In genomic region chr4:79651516-79651915, GRCh38 we compare ENCODE assay signal across 15 cellular contexts.
DNase-seq lines count a peak whose midpoint lies in the region; ATAC-seq and TF ChIP-seq lines count a peak whose summit lies in the region.
"Had no signal": no experiment of that assay in that cellular context is flagged by ENCODE, and none has a peak within 500 bp of the region (broad histone marks: within the 10 kb centered on the region; RNA-seq: fewer than 3 reads in every experiment).

No MANE protein-coding gene starts in this region.

- no peak overlapping the region for H4K91ac ChIP-seq in trophoblast cell (ENCODE audit: low read depth, low read length)

- no peak overlapping the region for H4K8ac ChIP-seq in trophoblast cell (ENCODE audit: low read depth, low read length)

- H3K9ac ChIP-seq in SK-N-MC (ENCODE audit: insufficient read length) (no peak overlapping the region), trophoblast cell (ENCODE audit: low read length) (no peak overlapping the region)
- H3K9ac ChIP-seq: BLaER1, neural progenitor cell had no signal

- DNase-seq in DMS 273 (lab: John Stamatoyannopoulos, UW; ENCODE audit: unreplicated experiment): peak; percentile 44
- no peak for DNase-seq in SK-N-MC (ENCODE audit: low read depth, low spot score)
- peak; percentile 40 for DNase-seq in fibroblast of the aortic adventitia (ENCODE audit: low read depth)
- DNase-seq in trophoblast cell: peak; percentile 2 to 62
- DNase-seq in HAP-1 (ENCODE audit: low spot score in 2 of 2): no peak
- no peak for DNase-seq in dorsolateral prefrontal cortex
- no peak for DNase-seq in DMS79 treated with DMSO at 0.1 percent for 48 hours (lab: John Stamatoyannopoulos, UW)
- DNase-seq: activated B cell treated with CpG ODN at 0.5 μM for 24 hours, activated T-cell treated with anti-CD3 and anti-CD28 coated beads for 4 hours, amygdala, NCI-H1105 treated with DMSO at 0.1 percent for 48 hours had no signal

- in situ Hi-C loops in HAP-1 (cut with MboI; ENCODE audit: low sequenced_read_pairs): no loop called here

- ATAC-seq in HG03521 (IDR thresholded peaks at IDR 0.05; ENCODE audit: unreplicated experiment): no peak

- no peaks in the 10 kb centered on the region for H3K9me3 ChIP-seq in SK-N-MC (ENCODE audit: low read depth, low read length)
- no peaks in the 10 kb centered on the region for H3K9me3 ChIP-seq in trophoblast cell (ENCODE audit: insufficient read depth, low read depth, low read length)
- H3K9me3 ChIP-seq in HAP-1: no peaks in the 10 kb centered on the region
- H3K9me3 ChIP-seq: BLaER1, SJSA1 had no signal

- H3K27me3 ChIP-seq in trophoblast cell (ENCODE audit: insufficient read depth, low read length) (no peaks in the 10 kb centered on the region), HAP-1 (ENCODE audit: low read depth) (no peaks in the 10 kb centered on the region), dorsolateral prefrontal cortex (peaks cover 0 to 5% (median 0%) of the 10 kb centered on the region in 45 donors)
- H3K27me3 ChIP-seq: BLaER1, neural progenitor cell, SJSA1 had no signal

- no peak overlapping the region for H3K4me2 ChIP-seq in trophoblast cell (ENCODE audit: low read length)
- H3K4me2 ChIP-seq: BLaER1, neural progenitor cell had no signal

- no peak overlapping the region for H3K14ac ChIP-seq in trophoblast cell (ENCODE audit: low read length)

- intact Hi-C loops in dorsolateral prefrontal cortex (cut with DNase I): no loop called here

- no peak overlapping the region for H3K4ac ChIP-seq in trophoblast cell (ENCODE audit: low read depth, low read length)

- H3K4me3 ChIP-seq in SK-N-MC: peak overlapping the region; percentile 63
- no peak overlapping the region for H3K4me3 ChIP-seq in fibroblast of the aortic adventitia (ENCODE audit: low read depth, low read length)
- H3K4me3 ChIP-seq in trophoblast cell (ENCODE audit: low read depth, low read length): no peak overlapping the region
- no peak overlapping the region for H3K4me3 ChIP-seq in HAP-1
- no peak overlapping the region for H3K4me3 ChIP-seq in dorsolateral prefrontal cortex
- H3K4me3 ChIP-seq: BLaER1, neural progenitor cell, SJSA1 had no signal

- H2BK12ac ChIP-seq in trophoblast cell (ENCODE audit: low read length): no peak overlapping the region

- H3K79me2 ChIP-seq in trophoblast cell (ENCODE audit: control insufficient read depth, insufficient read depth, low read length, poor library complexity): no peaks in the 10 kb centered on the region

- H3K27ac ChIP-seq in SK-N-MC (peak overlapping the region; percentile 64), trophoblast cell (ENCODE audit: low read depth, low read length) (no peak overlapping the region), dorsolateral prefrontal cortex (no peak overlapping the region)
- H3K27ac ChIP-seq: BLaER1, neural progenitor cell, SJSA1 had no signal

- TF ChIP-seq CTCF in fibroblast of the aortic adventitia (IDR thresholded peaks at IDR 0.05; ENCODE audit: insufficient read depth, low read length) (no peak), dorsolateral prefrontal cortex (IDR thresholded peaks at IDR 0.05 in 54 of 56, conservative IDR thresholded peaks at IDR 0.05 in 2 of 56; ENCODE audit: low read depth in 1 of 56, partially characterized antibody in 56 of 56) (no peak)

- no peak overlapping the region for H3K23ac ChIP-seq in trophoblast cell (ENCODE audit: low read length)

- no peak overlapping the region for H2BK5ac ChIP-seq in trophoblast cell (ENCODE audit: low read depth, low read length, poor library complexity)

- no peak overlapping the region for H4K12ac ChIP-seq in trophoblast cell (ENCODE audit: low read depth, low read length)

- H3K18ac ChIP-seq in trophoblast cell (ENCODE audit: low read length): no peak overlapping the region

- no peak overlapping the region for H2AFZ ChIP-seq in trophoblast cell (ENCODE audit: insufficient read depth, low read length, poor library complexity)
- H2AFZ ChIP-seq: neural progenitor cell had no signal

- H2AK5ac ChIP-seq in trophoblast cell (ENCODE audit: low read length): no peak overlapping the region

- H3K79me1 ChIP-seq in trophoblast cell (ENCODE audit: low read length): no peaks in the 10 kb centered on the region

- H3K4me1 ChIP-seq in trophoblast cell (ENCODE audit: control insufficient read depth in 1 of 2, insufficient read depth in 2 of 2, low read length in 2 of 2) (no peaks in the 10 kb centered on the region), HAP-1 (no peaks in the 10 kb centered on the region)
- H3K4me1 ChIP-seq: BLaER1, neural progenitor cell had no signal

- no peak overlapping the region for H2BK120ac ChIP-seq in trophoblast cell (ENCODE audit: insufficient read depth, low read length, poor library complexity)

- no peaks in the 10 kb centered on the region for H3K36me3 ChIP-seq in SK-N-MC (ENCODE audit: insufficient read depth, low read length)
- H3K36me3 ChIP-seq in trophoblast cell (ENCODE audit: control insufficient read depth in 1 of 2, insufficient read depth in 2 of 2, low read length in 2 of 2): no peaks in the 10 kb centered on the region
- H3K36me3 ChIP-seq in HAP-1 (replicated peaks): no peaks in the 10 kb centered on the region
- H3K36me3 ChIP-seq: BLaER1, neural progenitor cell, SJSA1 had no signal

Comparison
In these comparisons a context has a peak if more than half of its experiments do, and no peak if none do; other contexts are left out.
1. DNase-seq: peak in DMS 273 (single experiment), fibroblast of the aortic adventitia (single experiment) and trophoblast cell (2 of 2); none in SK-N-MC (single experiment), HAP-1 (0 of 2), dorsolateral prefrontal cortex (0 of 10) and DMS79 treated with DMSO at 0.1 percent for 48 hours (single experiment).